Comparison of ENCODE assay signal across 9 cellular contexts in the genomic region with DNA sequence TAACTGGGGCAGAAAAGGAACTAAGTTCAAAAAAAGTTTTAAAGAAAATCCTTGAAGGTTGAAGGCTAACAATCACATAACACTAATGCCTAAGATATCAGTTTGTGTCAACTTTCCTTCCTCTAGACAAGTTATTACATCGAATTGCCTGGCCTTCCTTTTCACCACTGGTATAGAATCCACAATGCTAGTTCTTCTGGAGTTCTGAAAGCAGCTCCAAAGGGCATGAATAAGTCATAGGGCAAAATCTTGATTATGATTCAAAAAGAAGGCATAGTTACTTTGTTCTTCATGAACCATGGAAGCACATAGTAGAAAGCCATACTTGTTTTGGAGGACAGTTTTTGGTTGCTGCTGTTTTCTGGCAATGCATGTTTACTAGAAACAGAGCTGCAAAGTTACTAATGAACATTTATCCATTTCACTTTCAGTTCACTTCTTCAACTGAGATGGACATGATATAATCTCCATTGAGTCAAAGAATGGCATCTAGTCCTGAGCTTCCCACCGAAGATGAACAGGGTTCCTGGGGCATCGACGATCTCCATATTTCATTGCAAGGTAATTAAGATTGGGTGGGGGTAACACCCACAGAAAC. TPM values are rescaled to one million over a fixed set of nuclear protein-coding genes. Genes with fewer than 3 reads are reported as not detected.
A peak's percentile ranks its signal among the peaks of the same experiment; 100 is the strongest.
DNase-seq lines count a peak whose midpoint lies in the region; ATAC-seq, FAIRE-seq and TF ChIP-seq lines count a peak whose summit lies in the region.
"Had no signal": no experiment of that assay in that cellular context is flagged by ENCODE, and none has a peak within 500 bp of the region (broad histone marks: within the 10 kb centered on the region; RNA-seq: fewer than 3 reads in every experiment).

No MANE protein-coding gene starts in this region.

- H2AFZ ChIP-seq in HCT116 (ENCODE audit: low read depth, low read length, poor library complexity, severe bottlenecking): no peak overlapping the region

- peak overlapping the region; percentile 16 to 25; a peak in 1 of 6 replicates for H3K27ac ChIP-seq in A549
- H3K27ac ChIP-seq in HCT116 (ENCODE audit: low read depth, low read length): no peak overlapping the region
- peak overlapping the region in 3 of 4 donors; percentile 9 to 55 (median 31) for H3K27ac ChIP-seq in body of pancreas
- no peak overlapping the region for H3K27ac ChIP-seq in muscle layer of duodenum (ENCODE audit: low read length)
- H3K27ac ChIP-seq: BLaER1 treated with 17β-estradiol and CSF1 and Interleukin-3, amounts not matched to agents 10 nM and 100 nM had no signal

- FAIRE-seq in A549 (lab: Jason Lieb, UNC): peak; percentile 43

- no peaks in the 10 kb centered on the region for H3K9me3 ChIP-seq in A549
- no peaks in the 10 kb centered on the region for H3K9me3 ChIP-seq in HCT116 (ENCODE audit: control insufficient read depth in 1 of 2, insufficient read depth in 1 of 2, low read depth in 1 of 2, low read length in 2 of 2)
- H3K9me3 ChIP-seq in body of pancreas: no peaks in the 10 kb centered on the region
- H3K9me3 ChIP-seq in muscle layer of duodenum (ENCODE audit: control insufficient read depth in 1 of 2, low read length in 2 of 2): no peaks in the 10 kb centered on the region

- BruUV-seq in HCT116 (replicated peaks; lab: Mats Ljungman, UMichigan): no TSS peak

- DNase-seq in A549 (ENCODE audit: low read depth in 1 of 2, low spot score in 1 of 2) (no peak), HCT116 (ENCODE audit: low read depth, low spot score) (no peak), body of pancreas (no peak), HuH-7 (ENCODE audit: low spot score) (no peak), NCI-H187 (lab: John Stamatoyannopoulos, UW) (no peak)
- DNase-seq in central memory CD4-positive, alpha-beta T cell: no peak
- DNase-seq in stimulated activated CD4-positive, alpha-beta T cell treated with anti-CD3 and anti-CD28 coated beads, Interleukin-4, amount 100 ng/mL, for 24 hours: no peak

- H3K79me2 ChIP-seq in HCT116 (ENCODE audit: insufficient read depth, low read length): 0 out of 2 replicates have a peak, but pooled peaks cover 6% of the 10 kb centered on the region

- H3K27me3 ChIP-seq in HCT116 (ENCODE audit: insufficient read depth, low read length) (no peaks in the 10 kb centered on the region), body of pancreas (no peaks in the 10 kb centered on the region), muscle layer of duodenum (ENCODE audit: low read depth, low read length) (no peaks in the 10 kb centered on the region)
- H3K27me3 ChIP-seq: BLaER1 treated with 17β-estradiol and CSF1 and Interleukin-3, amounts not matched to agents 10 nM and 100 nM had no signal

- intact Hi-C loops in HCT116 (cut with micrococcal nuclease) (no loop called here), body of pancreas (cut with DNase I) (loop anchor here (10.0 kb wide), 1 partner anchor 54 kb away; a partner anchor contains a TSS)

- H3K36me3 ChIP-seq in HCT116 (ENCODE audit: control insufficient read depth in 1 of 2, insufficient read depth in 2 of 2, low read length in 2 of 2) (no peaks in the 10 kb centered on the region), body of pancreas (replicated peaks in 1 of 2; ENCODE audit: insufficient read depth in 1 of 2, low read depth in 2 of 2) (no peaks in the 10 kb centered on the region), muscle layer of duodenum (ENCODE audit: control insufficient read depth in 1 of 2, insufficient read depth in 2 of 2, low read length in 2 of 2) (no peaks in the 10 kb centered on the region)

- H3K9ac ChIP-seq in HCT116 (ENCODE audit: low read length): no peak overlapping the region
- H3K9ac ChIP-seq: BLaER1 treated with 17β-estradiol and CSF1 and Interleukin-3, amounts not matched to agents 10 nM and 100 nM had no signal

- peak overlapping the region; percentile 66 for H3K4me2 ChIP-seq in A549
- 0 out of 2 replicates have a peak overlapping the region, but pooled peaks have one; percentile 1 for H3K4me2 ChIP-seq in HCT116 (ENCODE audit: low read length)

- RAD21 ChIA-PET in HCT116 (lab: Charles Lee; ENCODE audit: low non-redundant PET in 1 of 2, low total read pairs in 2 of 2, uncharacterized antibody in 2 of 2, unreplicated experiment in 2 of 2): no interaction called here

- 68% methylated on average over 4 of the region's 4 CpGs for WGBS in A549 (ENCODE audit: missing lambda C conversion rate)
- 68% methylated on average over 4 of the region's 4 CpGs for WGBS in body of pancreas, 2 donors

- no peak for TF ChIP-seq RAD21 in A549 (conservative IDR thresholded peaks at IDR 0.05 in 1 of 2, IDR thresholded peaks at IDR 0.05 in 1 of 2)
- no peak for TF ChIP-seq RAD21 in HCT116 (IDR thresholded peaks at IDR 0.05; ENCODE audit: low read depth)

- POLR2A ChIA-PET in A549 (lab: Yijun Ruan, JAX) (no interaction called here), HCT116 (lab: Charles Lee) (no interaction called here)

- ATAC-seq in A549: no peak
- no peak for ATAC-seq in HCT116
- ATAC-seq in body of pancreas: no peak

- H3K4me3 ChIP-seq in A549 (peak overlapping the region; percentile 14; the same call in 1 of the 3 replicates), HCT116 (replicated peaks in 1 of 2; ENCODE audit: low read depth in 1 of 2, low read length in 2 of 2) (no peak overlapping the region), body of pancreas (no peak overlapping the region), muscle layer of duodenum (ENCODE audit: low read depth in 1 of 2, low read length in 2 of 2) (peak overlapping the region; percentile 35 to 36)
- H3K4me3 ChIP-seq: BLaER1 treated with 17β-estradiol and CSF1 and Interleukin-3, amounts not matched to agents 10 nM and 100 nM had no signal

- TF ChIP-seq CTCF in A549 (IDR thresholded peaks at IDR 0.05) (no peak), HCT116 (IDR thresholded peaks at IDR 0.05 in 2 of 3, conservative IDR thresholded peaks at IDR 0.05 in 1 of 3; ENCODE audit: borderline replicate concordance in 1 of 3, insufficient read depth in 1 of 3, low read depth in 2 of 3, low read length in 2 of 3) (no peak), body of pancreas (IDR thresholded peaks at IDR 0.05) (no peak)

- H3K9me2 ChIP-seq in HCT116 (ENCODE audit: insufficient read depth): no peaks in the 10 kb centered on the region

- TF ChIP-seq POLR2A in A549 (IDR thresholded peaks at IDR 0.05; ENCODE audit: low read length) (no peak), HCT116 (IDR thresholded peaks at IDR 0.05; ENCODE audit: borderline replicate concordance, extremely low read depth, insufficient read depth, insufficient read length) (no peak), body of pancreas (IDR thresholded peaks at IDR 0.05) (no peak)

- CTCF ChIA-PET in A549 (lab: Yijun Ruan, JAX): interaction anchor here (1.1 to 1.3 kb wide), 2 partner anchors 102 to 395 kb away, joined by 3 read pairs; no protein-coding TSS in a partner anchor
- CTCF ChIA-PET in HCT116 (lab: Charles Lee): no interaction called here

- no peak for TF ChIP-seq EP300 in A549 (IDR thresholded peaks at IDR 0.05)

- H3K4me1 ChIP-seq in A549 (peaks cover 10% of the 10 kb centered on the region; the same call in 2 of the 3 replicates), HCT116 (ENCODE audit: control insufficient read depth in 1 of 2, insufficient read depth in 2 of 2, low read length in 2 of 2) (no peaks in the 10 kb centered on the region), body of pancreas (peaks cover 23% of the 10 kb centered on the region), muscle layer of duodenum (ENCODE audit: control insufficient read depth in 1 of 2, insufficient read depth in 2 of 2, low read length in 2 of 2) (peaks cover 0 to 12% of the 10 kb centered on the region in 2 donors)

- H4K20me1 ChIP-seq in HCT116 (ENCODE audit: insufficient read depth): no peaks in the 10 kb centered on the region
- H4K20me1 ChIP-seq: BLaER1 treated with 17β-estradiol and CSF1 and Interleukin-3, amounts not matched to agents 10 nM and 100 nM had no signal

TF ChIP-seq in A549, 52 proteins besides CTCF, POLR2A, EP300 and RAD21 (continues in another document):
- TF ChIP-seq GATA3 (IDR thresholded peaks at IDR 0.05; ENCODE audit: borderline replicate concordance) (no peak), BHLHE40 (IDR thresholded peaks at IDR 0.05; ENCODE audit: low read depth, low read length) (no peak), FOSB (CRISPR knock-in tag; IDR thresholded peaks at IDR 0.05) (no peak), CEBPB (IDR thresholded peaks at IDR 0.05) (no peak), ZNF302 (CRISPR knock-in tag; IDR thresholded peaks at IDR 0.05) (no peak), TFCP2L1 (CRISPR knock-in tag; IDR thresholded peaks at IDR 0.05) (no peak), SREBF2 (IDR thresholded peaks at IDR 0.05) (no peak)
- TF ChIP-seq, protein P1, sequence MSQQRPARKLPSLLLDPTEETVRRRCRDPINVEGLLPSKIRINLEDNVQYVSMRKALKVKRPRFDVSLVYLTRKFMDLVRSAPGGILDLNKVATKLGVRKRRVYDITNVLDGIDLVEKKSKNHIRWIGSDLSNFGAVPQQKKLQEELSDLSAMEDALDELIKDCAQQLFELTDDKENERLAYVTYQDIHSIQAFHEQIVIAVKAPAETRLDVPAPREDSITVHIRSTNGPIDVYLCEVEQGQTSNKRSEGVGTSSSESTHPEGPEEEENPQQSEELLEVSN (IDR thresholded peaks at IDR 0.05; ENCODE audit: borderline replicate concordance, low read depth): no peak

TF ChIP-seq in HCT116, 20 proteins besides CTCF, POLR2A, EP300 and RAD21 (continues in another document):
- TF ChIP-seq ZFX (IDR thresholded peaks at IDR 0.05): no peak
- TF ChIP-seq YY1 (IDR thresholded peaks at IDR 0.05; ENCODE audit: extremely low read depth, insufficient replicate concordance, low read depth, low read length): no peak
- no peak for TF ChIP-seq SIN3A (IDR thresholded peaks at IDR 0.05; ENCODE audit: low read depth)

RNA-seq across cellular contexts. Expression of a gene that starts 56.0 kb away (rescaled TPM):
- polyA plus RNA-seq in A549 (2011; rRNA removed) (11.3 and 16.0 TPM in 2 replicates), A549 (2017; fragmentation: RNase III; extraction: RNeasy Plus Mini Kit Qiagen cat#74134 plus additional on column Dnase treatment) (2.8 to 3.4 TPM (median 3.3 TPM) in 3 replicates)
- 5.2 and 5.9 TPM in 2 replicates for polyA plus RNA-seq in A549 (2012; cell fraction: cytosol; rRNA removed)
- 53.5 and 56.8 TPM in 2 replicates for polyA plus RNA-seq in A549 (2012; cell fraction: nucleus; rRNA removed)
- polyA minus RNA-seq in A549 (2011; rRNA and poly(A)+ RNA removed): 63.5 and 85.0 TPM in 2 replicates
- total RNA-seq in HCT116 (2021; ENCODE audit: unreplicated experiment) (28.8 TPM), body of pancreas (100 to 1,000 TPM; 163 to 240 TPM)
- polyA plus RNA-seq in HCT116 (2012): 21.4 and 23.6 TPM in 2 replicates

Comparison
In these comparisons a context has a peak if more than half of its experiments do, and no peak if none do; other contexts are left out.
1. H3K27ac ChIP-seq: peak in A549 (2 of 2) and body of pancreas (3 of 4); none in HCT116 (single experiment) and muscle layer of duodenum (single experiment).
2. H3K4me3 ChIP-seq: peak in A549 (single experiment) and muscle layer of duodenum (2 of 2); none in HCT116 (0 of 2) and body of pancreas (0 of 2).